7 cellular contexts compared by ENCODE assay signal in the genomic region with DNA sequence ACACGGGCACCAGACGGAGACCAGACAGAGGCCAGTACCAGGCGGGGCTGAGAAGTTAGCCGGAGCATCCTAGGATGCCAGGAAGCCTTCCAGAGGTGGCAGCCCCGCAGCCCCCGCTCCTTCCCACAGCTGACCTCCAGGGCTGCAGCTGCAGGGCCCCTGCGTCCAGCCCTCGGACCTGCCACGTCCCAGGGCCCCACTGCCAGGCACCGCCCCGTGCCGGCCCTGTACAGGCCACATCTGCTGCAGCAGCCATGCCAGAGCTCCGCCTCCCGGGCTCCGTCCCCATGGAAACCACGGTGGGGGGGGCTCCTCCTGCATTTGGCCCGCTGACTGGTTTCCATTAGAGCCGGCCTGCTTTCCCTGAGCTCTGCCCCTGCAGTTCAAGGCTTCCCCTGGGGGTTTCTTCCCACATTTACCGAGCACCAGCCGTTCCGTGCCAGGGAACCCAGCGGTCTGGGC.
DNase-seq lines count a peak whose midpoint lies in the region; ATAC-seq and TF ChIP-seq lines count a peak whose summit lies in the region.

No MANE protein-coding gene starts in this region.

- peak overlapping the region; percentile 56 to 97 (median 97) for H3K27ac ChIP-seq in thyroid gland

- peak; percentile 16 for ATAC-seq in left colon

- H3K36me3 ChIP-seq in thyroid gland, result no peaks in the 10 kb centered on the region

- 43 to 52% methylated on average over 4 to 10 of the region's 22 CpGs for WGBS in thyroid gland, 2 donors

- peak in 1 of 2 donors; percentile 28 for TF ChIP-seq POLR2A in thyroid gland (IDR thresholded peaks at IDR 0.05)

- no peak overlapping the region for H3K4me3 ChIP-seq in thyroid gland (replicated peaks in 1 of 3)

- H3K4me1 ChIP-seq in thyroid gland, result peaks cover 47 to 84% of the 10 kb centered on the region in 2 donors

- intact Hi-C loops in left colon (cut with DNase I, micrococcal nuclease), result no loop called here
- intact Hi-C loops in thyroid gland (cut with DNase I), result no loop called here

- DNase-seq in NCI-H128 (lab: John Stamatoyannopoulos, UW; ENCODE audit: unreplicated experiment) (peak; percentile 65), brain pericyte (ENCODE audit: low read depth, low spot score) (peak; percentile 81), left colon (peak; percentile 73 to 76), thyroid gland (peak; percentile 43 to 52), NCI-H748 (lab: John Stamatoyannopoulos, UW; ENCODE audit: unreplicated experiment) (no peak), GM19240 (ENCODE audit: insufficient read length, low spot score) (no peak), SHP77 treated with DMSO at 0.1 percent for 48 hours (lab: John Stamatoyannopoulos, UW) (no peak)

- H3K9me3 ChIP-seq in thyroid gland, result no peaks in the 10 kb centered on the region

- no peak for TF ChIP-seq CTCF in thyroid gland (IDR thresholded peaks at IDR 0.05)

- no peaks in the 10 kb centered on the region for H3K27me3 ChIP-seq in thyroid gland

Comparison
In these comparisons a context has a peak if more than half of its experiments do, and no peak if none do; other contexts are left out.
1. DNase-seq: peak in NCI-H128 (single experiment), brain pericyte (single experiment), left colon (2 of 2) and thyroid gland (2 of 2); none in NCI-H748 (single experiment), GM19240 (single experiment) and SHP77 treated with DMSO at 0.1 percent for 48 hours (single experiment).